Comparison of ENCODE assay signal across 1 cellular context in the genomic region with DNA sequence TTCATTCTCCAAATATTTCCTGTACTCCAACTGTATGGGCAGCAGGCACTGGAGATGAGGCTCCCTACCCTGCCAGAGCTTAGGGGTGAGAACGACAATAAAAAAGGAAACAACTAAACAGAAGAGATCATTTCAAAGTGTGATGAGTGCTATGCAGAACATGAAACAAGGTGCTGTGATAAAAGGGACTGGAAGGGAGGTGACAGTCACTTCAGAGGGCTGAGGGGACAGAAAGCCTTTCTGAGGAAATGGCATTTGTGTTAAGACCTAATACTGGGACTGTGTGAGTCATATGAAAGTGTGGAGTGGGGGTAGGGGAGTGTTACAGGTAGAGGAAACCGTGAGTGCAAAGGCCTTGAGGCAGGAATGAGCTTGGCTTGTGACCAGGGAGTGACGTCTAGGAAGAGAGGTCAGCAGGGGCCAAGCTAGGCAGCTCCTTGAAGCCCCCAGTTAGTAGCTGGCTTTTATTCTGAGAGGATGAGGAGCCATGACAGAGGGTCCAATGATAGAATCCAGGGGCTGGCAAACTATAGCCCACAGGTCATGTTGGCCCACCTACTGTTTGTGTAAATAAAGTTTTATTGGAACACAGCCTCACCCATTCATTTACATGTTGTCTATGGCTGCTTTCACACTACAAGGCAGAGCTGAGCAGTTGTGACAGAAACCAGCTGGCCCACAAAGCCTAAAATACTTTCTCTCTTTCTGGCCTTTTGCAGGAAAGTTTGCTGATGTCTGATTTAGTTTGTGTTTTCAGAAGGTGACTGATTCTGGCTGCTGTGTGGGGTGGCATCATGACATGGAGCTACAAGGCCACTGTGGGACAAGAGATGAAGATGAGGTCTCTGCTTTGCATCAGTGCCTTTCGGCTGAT.
TF ChIP-seq lines count a peak whose summit lies in the region.

No MANE protein-coding gene starts in this region.

TF ChIP-seq in K562, 482 proteins besides CTCF, POLR2A, EP300 and RAD21 (continued from another document and continues in another):
- TF ChIP-seq ZNF354B (CRISPR knock-in tag; IDR thresholded peaks at IDR 0.05) (no peak), BHLHE40 (IDR thresholded peaks at IDR 0.05; ENCODE audit: low read length) (no peak), L3MBTL2 (IDR thresholded peaks at IDR 0.05) (no peak), CBX1 (IDR thresholded peaks at IDR 0.05; ENCODE audit: low read depth) (0 out of 2 replicates have a peak, but pooled peaks have one; percentile 75), CCNT2 (IDR thresholded peaks at IDR 0.05; ENCODE audit: borderline replicate concordance, extremely low read depth, insufficient read length, low read depth, low read length) (no peak), KAT8 (IDR thresholded peaks at IDR 0.05; ENCODE audit: low read depth) (no peak), PCBP1 (IDR thresholded peaks at IDR 0.05; ENCODE audit: low read depth, low read length, poor library complexity, severe bottlenecking) (no peak), HNRNPLL (IDR thresholded peaks at IDR 0.05; ENCODE audit: low read depth, low read length, poor library complexity, severe bottlenecking) (no peak), ZNF41 (CRISPR knock-in tag; conservative IDR thresholded peaks at IDR 0.05) (no peak), GATAD2B (IDR thresholded peaks at IDR 0.05; ENCODE audit: borderline replicate concordance) (no peak), PHF21A (IDR thresholded peaks at IDR 0.05; ENCODE audit: borderline replicate concordance, low read depth) (no peak), KDM5B (IDR thresholded peaks at IDR 0.05; ENCODE audit: insufficient replicate concordance, low read depth, low read length) (no peak), OTX1 (CRISPR knock-in tag; IDR thresholded peaks at IDR 0.05) (no peak), ARID2 (IDR thresholded peaks at IDR 0.05) (no peak), ZNF133 (CRISPR knock-in tag; IDR thresholded peaks at IDR 0.05) (no peak), SMC3 (conservative IDR thresholded peaks at IDR 0.05; ENCODE audit: insufficient read depth, low read depth, low read length) (no peak), KDM1A (IDR thresholded peaks at IDR 0.05) (no peak), RBM34 (IDR thresholded peaks at IDR 0.05; ENCODE audit: borderline replicate concordance, insufficient read depth, low read length) (no peak), NFIC (IDR thresholded peaks at IDR 0.05) (peak; percentile 59)
- TF ChIP-seq, protein P1, sequence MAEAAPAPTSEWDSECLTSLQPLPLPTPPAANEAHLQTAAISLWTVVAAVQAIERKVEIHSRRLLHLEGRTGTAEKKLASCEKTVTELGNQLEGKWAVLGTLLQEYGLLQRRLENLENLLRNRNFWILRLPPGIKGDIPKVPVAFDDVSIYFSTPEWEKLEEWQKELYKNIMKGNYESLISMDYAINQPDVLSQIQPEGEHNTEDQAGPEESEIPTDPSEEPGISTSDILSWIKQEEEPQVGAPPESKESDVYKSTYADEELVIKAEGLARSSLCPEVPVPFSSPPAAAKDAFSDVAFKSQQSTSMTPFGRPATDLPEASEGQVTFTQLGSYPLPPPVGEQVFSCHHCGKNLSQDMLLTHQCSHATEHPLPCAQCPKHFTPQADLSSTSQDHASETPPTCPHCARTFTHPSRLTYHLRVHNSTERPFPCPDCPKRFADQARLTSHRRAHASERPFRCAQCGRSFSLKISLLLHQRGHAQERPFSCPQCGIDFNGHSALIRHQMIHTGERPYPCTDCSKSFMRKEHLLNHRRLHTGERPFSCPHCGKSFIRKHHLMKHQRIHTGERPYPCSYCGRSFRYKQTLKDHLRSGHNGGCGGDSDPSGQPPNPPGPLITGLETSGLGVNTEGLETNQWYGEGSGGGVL (CRISPR knock-in tag; IDR thresholded peaks at IDR 0.05): no peak
- TF ChIP-seq, protein P2, sequence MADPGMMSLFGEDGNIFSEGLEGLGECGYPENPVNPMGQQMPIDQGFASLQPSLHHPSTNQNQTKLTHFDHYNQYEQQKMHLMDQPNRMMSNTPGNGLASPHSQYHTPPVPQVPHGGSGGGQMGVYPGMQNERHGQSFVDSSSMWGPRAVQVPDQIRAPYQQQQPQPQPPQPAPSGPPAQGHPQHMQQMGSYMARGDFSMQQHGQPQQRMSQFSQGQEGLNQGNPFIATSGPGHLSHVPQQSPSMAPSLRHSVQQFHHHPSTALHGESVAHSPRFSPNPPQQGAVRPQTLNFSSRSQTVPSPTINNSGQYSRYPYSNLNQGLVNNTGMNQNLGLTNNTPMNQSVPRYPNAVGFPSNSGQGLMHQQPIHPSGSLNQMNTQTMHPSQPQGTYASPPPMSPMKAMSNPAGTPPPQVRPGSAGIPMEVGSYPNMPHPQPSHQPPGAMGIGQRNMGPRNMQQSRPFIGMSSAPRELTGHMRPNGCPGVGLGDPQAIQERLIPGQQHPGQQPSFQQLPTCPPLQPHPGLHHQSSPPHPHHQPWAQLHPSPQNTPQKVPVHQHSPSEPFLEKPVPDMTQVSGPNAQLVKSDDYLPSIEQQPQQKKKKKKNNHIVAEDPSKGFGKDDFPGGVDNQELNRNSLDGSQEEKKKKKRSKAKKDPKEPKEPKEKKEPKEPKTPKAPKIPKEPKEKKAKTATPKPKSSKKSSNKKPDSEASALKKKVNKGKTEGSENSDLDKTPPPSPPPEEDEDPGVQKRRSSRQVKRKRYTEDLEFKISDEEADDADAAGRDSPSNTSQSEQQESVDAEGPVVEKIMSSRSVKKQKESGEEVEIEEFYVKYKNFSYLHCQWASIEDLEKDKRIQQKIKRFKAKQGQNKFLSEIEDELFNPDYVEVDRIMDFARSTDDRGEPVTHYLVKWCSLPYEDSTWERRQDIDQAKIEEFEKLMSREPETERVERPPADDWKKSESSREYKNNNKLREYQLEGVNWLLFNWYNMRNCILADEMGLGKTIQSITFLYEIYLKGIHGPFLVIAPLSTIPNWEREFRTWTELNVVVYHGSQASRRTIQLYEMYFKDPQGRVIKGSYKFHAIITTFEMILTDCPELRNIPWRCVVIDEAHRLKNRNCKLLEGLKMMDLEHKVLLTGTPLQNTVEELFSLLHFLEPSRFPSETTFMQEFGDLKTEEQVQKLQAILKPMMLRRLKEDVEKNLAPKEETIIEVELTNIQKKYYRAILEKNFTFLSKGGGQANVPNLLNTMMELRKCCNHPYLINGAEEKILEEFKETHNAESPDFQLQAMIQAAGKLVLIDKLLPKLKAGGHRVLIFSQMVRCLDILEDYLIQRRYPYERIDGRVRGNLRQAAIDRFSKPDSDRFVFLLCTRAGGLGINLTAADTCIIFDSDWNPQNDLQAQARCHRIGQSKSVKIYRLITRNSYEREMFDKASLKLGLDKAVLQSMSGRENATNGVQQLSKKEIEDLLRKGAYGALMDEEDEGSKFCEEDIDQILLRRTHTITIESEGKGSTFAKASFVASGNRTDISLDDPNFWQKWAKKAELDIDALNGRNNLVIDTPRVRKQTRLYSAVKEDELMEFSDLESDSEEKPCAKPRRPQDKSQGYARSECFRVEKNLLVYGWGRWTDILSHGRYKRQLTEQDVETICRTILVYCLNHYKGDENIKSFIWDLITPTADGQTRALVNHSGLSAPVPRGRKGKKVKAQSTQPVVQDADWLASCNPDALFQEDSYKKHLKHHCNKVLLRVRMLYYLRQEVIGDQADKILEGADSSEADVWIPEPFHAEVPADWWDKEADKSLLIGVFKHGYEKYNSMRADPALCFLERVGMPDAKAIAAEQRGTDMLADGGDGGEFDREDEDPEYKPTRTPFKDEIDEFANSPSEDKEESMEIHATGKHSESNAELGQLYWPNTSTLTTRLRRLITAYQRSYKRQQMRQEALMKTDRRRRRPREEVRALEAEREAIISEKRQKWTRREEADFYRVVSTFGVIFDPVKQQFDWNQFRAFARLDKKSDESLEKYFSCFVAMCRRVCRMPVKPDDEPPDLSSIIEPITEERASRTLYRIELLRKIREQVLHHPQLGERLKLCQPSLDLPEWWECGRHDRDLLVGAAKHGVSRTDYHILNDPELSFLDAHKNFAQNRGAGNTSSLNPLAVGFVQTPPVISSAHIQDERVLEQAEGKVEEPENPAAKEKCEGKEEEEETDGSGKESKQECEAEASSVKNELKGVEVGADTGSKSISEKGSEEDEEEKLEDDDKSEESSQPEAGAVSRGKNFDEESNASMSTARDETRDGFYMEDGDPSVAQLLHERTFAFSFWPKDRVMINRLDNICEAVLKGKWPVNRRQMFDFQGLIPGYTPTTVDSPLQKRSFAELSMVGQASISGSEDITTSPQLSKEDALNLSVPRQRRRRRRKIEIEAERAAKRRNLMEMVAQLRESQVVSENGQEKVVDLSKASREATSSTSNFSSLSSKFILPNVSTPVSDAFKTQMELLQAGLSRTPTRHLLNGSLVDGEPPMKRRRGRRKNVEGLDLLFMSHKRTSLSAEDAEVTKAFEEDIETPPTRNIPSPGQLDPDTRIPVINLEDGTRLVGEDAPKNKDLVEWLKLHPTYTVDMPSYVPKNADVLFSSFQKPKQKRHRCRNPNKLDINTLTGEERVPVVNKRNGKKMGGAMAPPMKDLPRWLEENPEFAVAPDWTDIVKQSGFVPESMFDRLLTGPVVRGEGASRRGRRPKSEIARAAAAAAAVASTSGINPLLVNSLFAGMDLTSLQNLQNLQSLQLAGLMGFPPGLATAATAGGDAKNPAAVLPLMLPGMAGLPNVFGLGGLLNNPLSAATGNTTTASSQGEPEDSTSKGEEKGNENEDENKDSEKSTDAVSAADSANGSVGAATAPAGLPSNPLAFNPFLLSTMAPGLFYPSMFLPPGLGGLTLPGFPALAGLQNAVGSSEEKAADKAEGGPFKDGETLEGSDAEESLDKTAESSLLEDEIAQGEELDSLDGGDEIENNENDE (IDR thresholded peaks at IDR 0.05; ENCODE audit: low read depth, low read length): no peak
- TF ChIP-seq, protein P3, sequence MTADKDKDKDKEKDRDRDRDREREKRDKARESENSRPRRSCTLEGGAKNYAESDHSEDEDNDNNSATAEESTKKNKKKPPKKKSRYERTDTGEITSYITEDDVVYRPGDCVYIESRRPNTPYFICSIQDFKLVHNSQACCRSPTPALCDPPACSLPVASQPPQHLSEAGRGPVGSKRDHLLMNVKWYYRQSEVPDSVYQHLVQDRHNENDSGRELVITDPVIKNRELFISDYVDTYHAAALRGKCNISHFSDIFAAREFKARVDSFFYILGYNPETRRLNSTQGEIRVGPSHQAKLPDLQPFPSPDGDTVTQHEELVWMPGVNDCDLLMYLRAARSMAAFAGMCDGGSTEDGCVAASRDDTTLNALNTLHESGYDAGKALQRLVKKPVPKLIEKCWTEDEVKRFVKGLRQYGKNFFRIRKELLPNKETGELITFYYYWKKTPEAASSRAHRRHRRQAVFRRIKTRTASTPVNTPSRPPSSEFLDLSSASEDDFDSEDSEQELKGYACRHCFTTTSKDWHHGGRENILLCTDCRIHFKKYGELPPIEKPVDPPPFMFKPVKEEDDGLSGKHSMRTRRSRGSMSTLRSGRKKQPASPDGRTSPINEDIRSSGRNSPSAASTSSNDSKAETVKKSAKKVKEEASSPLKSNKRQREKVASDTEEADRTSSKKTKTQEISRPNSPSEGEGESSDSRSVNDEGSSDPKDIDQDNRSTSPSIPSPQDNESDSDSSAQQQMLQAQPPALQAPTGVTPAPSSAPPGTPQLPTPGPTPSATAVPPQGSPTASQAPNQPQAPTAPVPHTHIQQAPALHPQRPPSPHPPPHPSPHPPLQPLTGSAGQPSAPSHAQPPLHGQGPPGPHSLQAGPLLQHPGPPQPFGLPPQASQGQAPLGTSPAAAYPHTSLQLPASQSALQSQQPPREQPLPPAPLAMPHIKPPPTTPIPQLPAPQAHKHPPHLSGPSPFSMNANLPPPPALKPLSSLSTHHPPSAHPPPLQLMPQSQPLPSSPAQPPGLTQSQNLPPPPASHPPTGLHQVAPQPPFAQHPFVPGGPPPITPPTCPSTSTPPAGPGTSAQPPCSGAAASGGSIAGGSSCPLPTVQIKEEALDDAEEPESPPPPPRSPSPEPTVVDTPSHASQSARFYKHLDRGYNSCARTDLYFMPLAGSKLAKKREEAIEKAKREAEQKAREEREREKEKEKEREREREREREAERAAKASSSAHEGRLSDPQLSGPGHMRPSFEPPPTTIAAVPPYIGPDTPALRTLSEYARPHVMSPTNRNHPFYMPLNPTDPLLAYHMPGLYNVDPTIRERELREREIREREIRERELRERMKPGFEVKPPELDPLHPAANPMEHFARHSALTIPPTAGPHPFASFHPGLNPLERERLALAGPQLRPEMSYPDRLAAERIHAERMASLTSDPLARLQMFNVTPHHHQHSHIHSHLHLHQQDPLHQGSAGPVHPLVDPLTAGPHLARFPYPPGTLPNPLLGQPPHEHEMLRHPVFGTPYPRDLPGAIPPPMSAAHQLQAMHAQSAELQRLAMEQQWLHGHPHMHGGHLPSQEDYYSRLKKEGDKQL (CRISPR knock-in tag; IDR thresholded peaks at IDR 0.05; ENCODE audit: borderline replicate concordance): no peak
- TF ChIP-seq, protein P4, sequence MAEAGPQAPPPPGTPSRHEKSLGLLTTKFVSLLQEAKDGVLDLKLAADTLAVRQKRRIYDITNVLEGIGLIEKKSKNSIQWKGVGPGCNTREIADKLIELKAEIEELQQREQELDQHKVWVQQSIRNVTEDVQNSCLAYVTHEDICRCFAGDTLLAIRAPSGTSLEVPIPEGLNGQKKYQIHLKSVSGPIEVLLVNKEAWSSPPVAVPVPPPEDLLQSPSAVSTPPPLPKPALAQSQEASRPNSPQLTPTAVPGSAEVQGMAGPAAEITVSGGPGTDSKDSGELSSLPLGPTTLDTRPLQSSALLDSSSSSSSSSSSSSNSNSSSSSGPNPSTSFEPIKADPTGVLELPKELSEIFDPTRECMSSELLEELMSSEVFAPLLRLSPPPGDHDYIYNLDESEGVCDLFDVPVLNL (CRISPR knock-in tag; IDR thresholded peaks at IDR 0.05; ENCODE audit: low read depth): no peak
- TF ChIP-seq, protein P5, sequence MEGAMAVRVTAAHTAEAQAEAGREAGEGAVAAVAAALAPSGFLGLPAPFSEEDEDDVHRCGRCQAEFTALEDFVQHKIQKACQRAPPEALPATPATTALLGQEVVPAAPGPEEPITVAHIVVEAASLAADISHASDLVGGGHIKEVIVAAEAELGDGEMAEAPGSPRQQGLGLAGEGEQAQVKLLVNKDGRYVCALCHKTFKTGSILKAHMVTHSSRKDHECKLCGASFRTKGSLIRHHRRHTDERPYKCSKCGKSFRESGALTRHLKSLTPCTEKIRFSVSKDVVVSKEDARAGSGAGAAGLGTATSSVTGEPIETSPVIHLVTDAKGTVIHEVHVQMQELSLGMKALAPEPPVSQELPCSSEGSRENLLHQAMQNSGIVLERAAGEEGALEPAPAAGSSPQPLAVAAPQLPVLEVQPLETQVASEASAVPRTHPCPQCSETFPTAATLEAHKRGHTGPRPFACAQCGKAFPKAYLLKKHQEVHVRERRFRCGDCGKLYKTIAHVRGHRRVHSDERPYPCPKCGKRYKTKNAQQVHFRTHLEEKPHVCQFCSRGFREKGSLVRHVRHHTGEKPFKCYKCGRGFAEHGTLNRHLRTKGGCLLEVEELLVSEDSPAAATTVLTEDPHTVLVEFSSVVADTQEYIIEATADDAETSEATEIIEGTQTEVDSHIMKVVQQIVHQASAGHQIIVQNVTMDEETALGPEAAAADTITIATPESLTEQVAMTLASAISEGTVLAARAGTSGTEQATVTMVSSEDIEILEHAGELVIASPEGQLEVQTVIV (CRISPR knock-in tag; IDR thresholded peaks at IDR 0.05; ENCODE audit: borderline replicate concordance): no peak
- TF ChIP-seq, protein P6, sequence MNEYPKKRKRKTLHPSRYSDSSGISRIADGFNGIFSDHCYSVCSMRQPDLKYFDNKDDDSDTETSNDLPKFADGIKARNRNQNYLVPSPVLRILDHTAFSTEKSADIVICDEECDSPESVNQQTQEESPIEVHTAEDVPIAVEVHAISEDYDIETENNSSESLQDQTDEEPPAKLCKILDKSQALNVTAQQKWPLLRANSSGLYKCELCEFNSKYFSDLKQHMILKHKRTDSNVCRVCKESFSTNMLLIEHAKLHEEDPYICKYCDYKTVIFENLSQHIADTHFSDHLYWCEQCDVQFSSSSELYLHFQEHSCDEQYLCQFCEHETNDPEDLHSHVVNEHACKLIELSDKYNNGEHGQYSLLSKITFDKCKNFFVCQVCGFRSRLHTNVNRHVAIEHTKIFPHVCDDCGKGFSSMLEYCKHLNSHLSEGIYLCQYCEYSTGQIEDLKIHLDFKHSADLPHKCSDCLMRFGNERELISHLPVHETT (CRISPR knock-in tag; conservative IDR thresholded peaks at IDR 0.05 in 1 of 2, IDR thresholded peaks at IDR 0.05 in 1 of 2): 0 out of 4 replicates have a peak, but pooled peaks of 1 of the 2 experiments have one; percentile 21
